In genomic region chr12:120265203-120265482, GRCh38 we compare ENCODE assay signal across 8 cellular contexts. TPM values are rescaled to one million over a fixed set of nuclear protein-coding genes. Genes with fewer than 3 reads are reported as not detected.
DNase-seq lines count a peak whose midpoint lies in the region; ATAC-seq and TF ChIP-seq lines count a peak whose summit lies in the region.

No MANE protein-coding gene starts in this region.

- DNase-seq in cardiac muscle cell (ENCODE audit: low read depth in 1 of 2, low spot score in 1 of 2): no peak
- DNase-seq in left ventricle myocardium superior: no peak
- no peak for DNase-seq in tibial artery
- DNase-seq in HCEC 1CT: no peak
- DNase-seq in erythroblast (lab: John Stamatoyannopoulos, UW): no peak
- DNase-seq in MV-4-11 (lab: John Stamatoyannopoulos, UW): no peak

- no peak for ATAC-seq in left ventricle myocardium superior

- H3K9me3 ChIP-seq in cardiac muscle cell (ENCODE audit: low read depth): no peaks in the 10 kb centered on the region
- no peaks in the 10 kb centered on the region for H3K9me3 ChIP-seq in tibial artery

- no peaks in the 10 kb centered on the region for H3K36me3 ChIP-seq in cardiac muscle cell
- H3K36me3 ChIP-seq in tibial artery: no peaks in the 10 kb centered on the region

- TF ChIP-seq POLR2A in erythroblast (IDR thresholded peaks at IDR 0.05; ENCODE audit: low read length): no peak

- peak overlapping the region; percentile 92 for H3K4me3 Mint-ChIP-seq in activated naive CD8-positive, alpha-beta T cell

- H3K4me1 Mint-ChIP-seq in activated naive CD8-positive, alpha-beta T cell (ENCODE audit: low read depth): peaks cover 50% of the 10 kb centered on the region

- TF ChIP-seq CTCF in cardiac muscle cell (IDR thresholded peaks at IDR 0.05; ENCODE audit: low read depth, low read length) (no peak), tibial artery (IDR thresholded peaks at IDR 0.05) (no peak)

- H3K27me3 Mint-ChIP-seq in activated naive CD8-positive, alpha-beta T cell: no peaks in the 10 kb centered on the region

- H3K36me3 Mint-ChIP-seq in activated naive CD8-positive, alpha-beta T cell: no peaks in the 10 kb centered on the region

- no peaks in the 10 kb centered on the region for H3K9me3 Mint-ChIP-seq in activated naive CD8-positive, alpha-beta T cell (ENCODE audit: low read depth)

- H3K4me1 ChIP-seq in cardiac muscle cell (ENCODE audit: low read depth) (peaks cover 8% of the 10 kb centered on the region), tibial artery (peaks cover 0 to 40% (median 31%) of the 10 kb centered on the region in 4 donors)

- peak overlapping the region; percentile 85 for H3K27ac Mint-ChIP-seq in activated naive CD8-positive, alpha-beta T cell

- H3K4me3 ChIP-seq in cardiac muscle cell (peak overlapping the region; percentile 49), tibial artery (peak overlapping the region; percentile 77 to 100)

- intact Hi-C loops in left ventricle myocardium superior (cut with micrococcal nuclease) (no loop called here), tibial artery (cut with DNase I; ENCODE audit: low total_unique reads) (loop anchor here (2.0 kb wide), 2 partner anchors 36 to 64 kb away; partner anchors contain the start of gene RPLP0)

- H3K27me3 ChIP-seq in cardiac muscle cell: no peaks in the 10 kb centered on the region
- H3K27me3 ChIP-seq in layer of hippocampus (ENCODE audit: control insufficient read depth, insufficient read depth, low read length): no peaks in the 10 kb centered on the region
- H3K27me3 ChIP-seq in tibial artery: no peaks in the 10 kb centered on the region

- H3K27ac ChIP-seq in cardiac muscle cell (no peak overlapping the region), layer of hippocampus (ENCODE audit: low read depth, low read length) (peak overlapping the region; percentile 78), tibial artery (peak overlapping the region; percentile 90 to 96)

RNA-seq across cellular contexts. Expression of gene PXN, which starts 0.4 kb away (rescaled TPM):
- total RNA-seq in cardiac muscle cell (43.8 and 48.6 TPM in 2 replicates), left ventricle myocardium superior (65.9 TPM)
- polyA plus RNA-seq in cardiac muscle cell: 67.9 TPM in 2 replicates

RNA-seq across cellular contexts. Expression of gene RNU4-2, which starts 26.6 kb away (rescaled TPM):
- total RNA-seq in cardiac muscle cell (not detected in 2 replicates), left ventricle myocardium superior (13,220 TPM)
- polyA plus RNA-seq in cardiac muscle cell: not detected in 2 replicates

RNA-seq across cellular contexts. Expression of gene RNU4-1, which starts 27.9 kb away (rescaled TPM):
- total RNA-seq in cardiac muscle cell (not detected in 2 replicates), left ventricle myocardium superior (1,438 TPM)
- not detected in 2 replicates for polyA plus RNA-seq in cardiac muscle cell

RNA-seq across cellular contexts. Expression of gene SIRT4, which starts 37.0 kb away (rescaled TPM):
- total RNA-seq in cardiac muscle cell (7.4 and 10.3 TPM in 2 replicates), left ventricle myocardium superior (10.2 TPM)
- polyA plus RNA-seq in cardiac muscle cell: 6.7 and 15.8 TPM in 2 replicates

Comparison
In these comparisons a context has a peak if more than half of its experiments do, and no peak if none do; other contexts are left out.
1. RNA of gene RNU4-2, which starts 26.6 kb away (total RNA-seq): 13,220 TPM in left ventricle myocardium superior (single experiment); not detected in cardiac muscle cell; every median in the first group is over 1,000 times any median in the second.
2. RNA of gene RNU4-1, which starts 27.9 kb away (total RNA-seq): 1,438 TPM in left ventricle myocardium superior (single experiment); not detected in cardiac muscle cell; every median in the first group is over 1,000 times any median in the second.